8 cellular contexts compared by ENCODE assay signal in genomic region chr12:51424662-51425539, GRCh38. TPM values are rescaled to one million over a fixed set of nuclear protein-coding genes. Genes with fewer than 3 reads are reported as not detected.
DNase-seq lines count a peak whose midpoint lies in the region; ATAC-seq and TF ChIP-seq lines count a peak whose summit lies in the region.

SLC4A8 (plus strand) TSS chr12:51424831; CDS start chr12:51424988, 157 bp downstream.

- H3K9me2 ChIP-seq in DOHH2 (replicated peaks; ENCODE audit: control insufficient read depth, low read length) (no peaks in the 10 kb centered on the region), GM23338 (ENCODE audit: insufficient read depth) (no peaks in the 10 kb centered on the region)

- no peak for TF ChIP-seq POLR2A in gastroesophageal sphincter (IDR thresholded peaks at IDR 0.05)

- H4K8ac ChIP-seq in neuronal stem cell (ENCODE audit: low read depth, low read length): no peak within 1 kb of the TSS

- H3K79me1 ChIP-seq in neuronal stem cell (ENCODE audit: low read depth, low read length): no peaks in the 10 kb centered on the region

- WGBS in gastroesophageal sphincter (ENCODE audit: low coverage in 1 of 2), 2 donors: 13% methylated on average over 8 of the region's 73 CpGs; no CpG with 5 or more reads in 1 of the 2 donors
- no CpG with 5 or more reads among the region's 73 CpGs for WGBS in neuronal stem cell (ENCODE audit: extremely low coverage in 2 of 2, insufficient read length in 2 of 2, insufficient replicate concordance in 1 of 2), 2 donors

- H3F3A ChIP-seq in DOHH2 (ENCODE audit: control insufficient read depth, insufficient read depth): no peaks in the 10 kb centered on the region
- H3F3A ChIP-seq in GM23338 (replicated peaks; ENCODE audit: low read depth): peaks cover 8% of the 10 kb centered on the region; the same call in 1 of the 2 replicates

- no peak within 1 kb of the TSS for H3K27ac Mint-ChIP-seq in GM23338

- no peak within 1 kb of the TSS for H3K23ac ChIP-seq in neuronal stem cell (ENCODE audit: low read depth, low read length, poor library complexity)

- no peak within 1 kb of the TSS for H3K4ac ChIP-seq in neuronal stem cell (ENCODE audit: low read length)

- H3K18ac ChIP-seq in neuronal stem cell (ENCODE audit: low read length): peak within 1 kb of the TSS; percentile 97

- TF ChIP-seq CTCF in DOHH2 (IDR thresholded peaks at IDR 0.05; ENCODE audit: low read depth, low read length, poor library complexity, severe bottlenecking): peak; percentile 82
- peak; percentile 76 to 94 for TF ChIP-seq CTCF in GM23338 (conservative IDR thresholded peaks at IDR 0.05; ENCODE audit: low read depth in 2 of 2)
- TF ChIP-seq CTCF in LNCaP clone FGC (IDR thresholded peaks at IDR 0.05; ENCODE audit: control insufficient read depth, extremely low read depth, insufficient read depth): peak; percentile 83
- peak; percentile 37 to 80 (median 45) for TF ChIP-seq CTCF in gastroesophageal sphincter (IDR thresholded peaks at IDR 0.05)

- no peaks in the 10 kb centered on the region for H3K9me3 Mint-ChIP-seq in GM23338

- H3K4me1 ChIP-seq in DOHH2 (ENCODE audit: control insufficient read depth, low read length) (peaks cover 17% of the 10 kb centered on the region), GM23338 (ENCODE audit: insufficient read depth) (peaks cover 31% of the 10 kb centered on the region), SJCRH30 (no peaks in the 10 kb centered on the region), gastroesophageal sphincter (peaks cover 0 to 13% (median 6%) of the 10 kb centered on the region in 3 donors), neuronal stem cell (ENCODE audit: control insufficient read depth in 2 of 2, insufficient read depth in 1 of 2, low read depth in 1 of 2, low read length in 2 of 2) (peaks cover 6 to 25% of the 10 kb centered on the region in 2 donors)

- H2BK120ac ChIP-seq in neuronal stem cell (ENCODE audit: low read depth, low read length): peak within 1 kb of the TSS; percentile 39

- H2AFZ ChIP-seq in GM23338 (peak within 1 kb of the TSS; percentile 98), neuronal stem cell (ENCODE audit: low read length) (peak within 1 kb of the TSS; percentile 96)

- H3K9ac ChIP-seq in neuronal stem cell (ENCODE audit: low read depth, low read length, poor library complexity): peak within 1 kb of the TSS; percentile 45

- H3K4me3 ChIP-seq in DOHH2 (ENCODE audit: low read length) (peak within 1 kb of the TSS; percentile 74), GM23338 (peak within 1 kb of the TSS; percentile 79), LNCaP clone FGC (ENCODE audit: low read depth, low read length) (no peak within 1 kb of the TSS), SJCRH30 (no peak within 1 kb of the TSS), gastroesophageal sphincter (peak within 1 kb of the TSS; percentile 48 to 68), neuronal stem cell (ENCODE audit: low read length in 2 of 2) (peak within 1 kb of the TSS; percentile 64 to 92)

- H2BK12ac ChIP-seq in neuronal stem cell (ENCODE audit: low read length): no peak within 1 kb of the TSS

- H4K20me1 ChIP-seq in DOHH2 (ENCODE audit: control insufficient read depth, insufficient read depth, low read depth, low read length) (no peaks in the 10 kb centered on the region), GM23338 (replicated peaks; ENCODE audit: insufficient read depth) (peaks cover 7% of the 10 kb centered on the region)

- H3K27ac ChIP-seq in DOHH2 (ENCODE audit: low read depth, low read length) (no peak within 1 kb of the TSS), GM23338 (ENCODE audit: low read depth) (peak within 1 kb of the TSS; percentile 52; the same call in 1 of the 2 replicates), SJCRH30 (no peak within 1 kb of the TSS), gastroesophageal sphincter (peak within 1 kb of the TSS in 2 of 4 donors; percentile 43 to 44), neuronal stem cell (replicated peaks; ENCODE audit: low read length) (peak within 1 kb of the TSS; percentile 84)

- peak within 1 kb of the TSS; percentile 72 for H3K4me2 ChIP-seq in DOHH2 (ENCODE audit: low read length)
- peak within 1 kb of the TSS; percentile 94 for H3K4me2 ChIP-seq in GM23338
- H3K4me2 ChIP-seq in neuronal stem cell (ENCODE audit: insufficient read depth, low read length, poor library complexity, severe bottlenecking): peak within 1 kb of the TSS; percentile 87

- H3K4me3 Mint-ChIP-seq in GM23338: peak within 1 kb of the TSS; percentile 78

- ATAC-seq in GM23338: peak; percentile 93
- ATAC-seq in gastroesophageal sphincter: peak; percentile 94

- H2AK5ac ChIP-seq in neuronal stem cell (ENCODE audit: low read depth, low read length): no peak within 1 kb of the TSS

- DNase-seq in GM23338 (ENCODE audit: low spot score) (peak; percentile 99), LNCaP clone FGC (ENCODE audit: low read depth) (no peak), SJCRH30 (peak; percentile 16 to 24), neuronal stem cell (ENCODE audit: low spot score) (peak; percentile 93), stromal cell of bone marrow (ENCODE audit: low read depth) (peak; percentile 82)
- peak; percentile 16 to 47 (median 30) for DNase-seq in activated naive CD4-positive, alpha-beta T cell (lab: John Stamatoyannopoulos, UW)

- H3K9me3 ChIP-seq in DOHH2 (ENCODE audit: control insufficient read depth, insufficient read depth, low read length) (no peaks in the 10 kb centered on the region), SJCRH30 (replicated peaks) (no peaks in the 10 kb centered on the region), gastroesophageal sphincter (no peaks in the 10 kb centered on the region), neuronal stem cell (replicated peaks in 1 of 2; ENCODE audit: control insufficient read depth in 2 of 2, insufficient read depth in 1 of 2, low read depth in 1 of 2, low read length in 2 of 2) (no peaks in the 10 kb centered on the region)

- H3K27me3 Mint-ChIP-seq in GM23338 (ENCODE audit: insufficient read depth, low read depth, poor library complexity): peaks cover 5% of the 10 kb centered on the region

- peaks cover 20% of the 10 kb centered on the region for H3K4me1 Mint-ChIP-seq in GM23338

- no peak within 1 kb of the TSS for H4K91ac ChIP-seq in neuronal stem cell (ENCODE audit: low read depth, low read length, poor library complexity)

- no peak for TF ChIP-seq EP300 in gastroesophageal sphincter (IDR thresholded peaks at IDR 0.05)

- H3K14ac ChIP-seq in neuronal stem cell (ENCODE audit: low read length): no peak within 1 kb of the TSS

- H3K79me2 ChIP-seq in DOHH2 (ENCODE audit: control insufficient read depth, low read length) (no peaks in the 10 kb centered on the region), GM23338 (replicated peaks; ENCODE audit: insufficient read depth) (peaks cover 19% of the 10 kb centered on the region)

- H3K36me3 ChIP-seq in DOHH2 (ENCODE audit: control insufficient read depth, low read length) (no peaks in the 10 kb centered on the region), GM23338 (ENCODE audit: insufficient read depth) (no peaks in the 10 kb centered on the region), SJCRH30 (no peaks in the 10 kb centered on the region; the same call in 1 of the 2 replicates), gastroesophageal sphincter (no peaks in the 10 kb centered on the region), neuronal stem cell (replicated peaks in 1 of 2; ENCODE audit: control insufficient read depth in 2 of 2, insufficient read depth in 2 of 2, low read length in 2 of 2) (no peaks in the 10 kb centered on the region)

- H2BK15ac ChIP-seq in neuronal stem cell (ENCODE audit: low read length): peak within 1 kb of the TSS; percentile 84

- H2BK5ac ChIP-seq in neuronal stem cell (ENCODE audit: low read length): peak within 1 kb of the TSS; percentile 46

- peaks cover 19% of the 10 kb centered on the region; the same call in 1 of the 2 replicates for H3K27me3 ChIP-seq in DOHH2 (ENCODE audit: control insufficient read depth, low read length)
- no peaks in the 10 kb centered on the region for H3K27me3 ChIP-seq in GM23338 (ENCODE audit: insufficient read depth)
- H3K27me3 ChIP-seq in SJCRH30: peaks cover 18% of the 10 kb centered on the region
- peaks cover 24% of the 10 kb centered on the region for H3K27me3 ChIP-seq in gastroesophageal sphincter
- H3K27me3 ChIP-seq in neuronal stem cell (ENCODE audit: control insufficient read depth in 3 of 3, insufficient read depth in 3 of 3, low read depth in 1 of 3, low read length in 3 of 3): no peaks in the 10 kb centered on the region

- H3K36me3 Mint-ChIP-seq in GM23338 (ENCODE audit: low read depth): no peaks in the 10 kb centered on the region; the same call in 2 of the 3 replicates

TF ChIP-seq in GM23338, 12 proteins besides CTCF, POLR2A, EP300 and RAD21 (continues in another document):
- TF ChIP-seq STAT1 (IDR thresholded peaks at IDR 0.05; ENCODE audit: unreplicated experiment): no peak

RNA-seq across cellular contexts. Expression of gene SLC4A8, which starts in this region (rescaled TPM):
- total RNA-seq in GM23338 (2014; rRNA removed; shearing (Covaris generic)): 9.2 and 20.3 TPM in 2 replicates
- polyA plus RNA-seq in GM23338 (2016; fragmentation: Nextera tagmentation; extraction: Ambion mirVana): 4.6 and 7.6 TPM in 2 replicates
- under 0.01 and 0.08 TPM in 2 replicates for total RNA-seq in SJCRH30 (2014; rRNA removed; shearing (Covaris generic))
- total RNA-seq in gastroesophageal sphincter: 1 to 10 TPM in 1 of 4 donors, under 1 TPM in 3; 0.27 to 5.3 (median 0.76) TPM
- polyA plus RNA-seq in neuronal stem cell (2013, experiment 1 of 2): 6.1 TPM
- 6.1 TPM for polyA plus RNA-seq in neuronal stem cell (2013, experiment 2 of 2)

Comparison
In these comparisons a context has a peak if more than half of its experiments do, and no peak if none do; other contexts are left out.
1. Peak in DNase-seq in SJCRH30; RNA of the gene not detected or under 1 TPM.
2. H3K27ac ChIP-seq: peak in GM23338 (single experiment) and neuronal stem cell (single experiment); none in DOHH2 (single experiment) and SJCRH30 (single experiment).
3. H3K4me3 ChIP-seq: peak in DOHH2 (single experiment), GM23338 (single experiment), gastroesophageal sphincter (2 of 2) and neuronal stem cell (2 of 2); none in LNCaP clone FGC (single experiment) and SJCRH30 (single experiment).
4. Peak in every context shown above with its lines, with median percentiles within 50 percentile points of each other: H3K4me2 ChIP-seq and CTCF ChIP-seq.